In the genomic region with DNA sequence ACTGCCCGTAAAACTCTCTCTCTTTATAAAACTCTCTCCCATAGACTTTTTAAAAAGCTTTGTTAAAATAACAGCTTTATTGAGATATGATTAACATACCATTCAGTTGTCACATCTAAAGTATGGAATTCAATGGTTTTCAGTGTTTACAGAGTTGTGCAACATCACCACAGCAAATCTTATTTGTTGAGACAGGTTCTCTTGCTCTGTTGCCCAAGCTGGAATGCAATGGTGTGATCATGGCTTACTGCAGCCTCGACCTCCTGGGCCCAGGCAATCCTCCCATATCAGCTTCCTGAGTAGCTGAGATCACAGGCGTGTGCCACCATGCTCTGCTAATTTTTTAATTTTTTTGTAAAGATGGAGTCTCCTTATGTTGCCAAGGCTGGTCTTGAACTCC, we compare ENCODE assay signal across 15 cellular contexts. TPM values are rescaled to one million over a fixed set of nuclear protein-coding genes. Genes with fewer than 3 reads are reported as not detected.
DNase-seq lines count a peak whose midpoint lies in the region; ATAC-seq and TF ChIP-seq lines count a peak whose summit lies in the region.
"Had no signal": no experiment of that assay in that cellular context is flagged by ENCODE, and none has a peak within 500 bp of the region (broad histone marks: within the 10 kb centered on the region; RNA-seq: fewer than 3 reads in every experiment).

No MANE protein-coding gene starts in this region.

- H3K9me3 Mint-ChIP-seq in stimulated activated naive B cell treated with anti-CD40 and anti-IgM and Interleukin-4, amounts not matched to agents 10 μg/mL and 1 μg/mL and 100 μg/mL, for 72 hours: no peaks in the 10 kb centered on the region

- 89% methylated on average over 3 of the region's 3 CpGs for WGBS in right cardiac atrium

- no peaks in the 10 kb centered on the region for H3K27me3 ChIP-seq in right cardiac atrium (ENCODE audit: control insufficient read depth, insufficient read depth)
- H3K27me3 ChIP-seq: thyroid gland had no signal

- peak overlapping the region; percentile 39 for H3K27ac Mint-ChIP-seq in stimulated activated naive B cell treated with anti-CD40 and anti-IgM and Interleukin-4, amounts not matched to agents 10 μg/mL and 1 μg/mL and 100 μg/mL, for 72 hours

- no peak overlapping the region for H3K4me3 Mint-ChIP-seq in stimulated activated naive B cell treated with anti-CD40 and anti-IgM and Interleukin-4, amounts not matched to agents 10 μg/mL and 1 μg/mL and 100 μg/mL, for 72 hours

- peaks cover 57 to 87% of the 10 kb centered on the region in 2 donors for H3K4me1 Mint-ChIP-seq in stimulated activated naive B cell treated with anti-CD40 and anti-IgM and Interleukin-4, amounts not matched to agents 10 μg/mL and 1 μg/mL and 100 μg/mL, for 72 hours

- TF ChIP-seq CTCF in choroid plexus epithelial cell (conservative IDR thresholded peaks at IDR 0.05; ENCODE audit: low read depth, low read length): no peak

- no peak overlapping the region for H3K27ac ChIP-seq in right cardiac atrium (ENCODE audit: low read length)

- ATAC-seq in right cardiac atrium (no peak), left lobe of liver (peak; percentile 5), HG03095 (IDR thresholded peaks at IDR 0.05; ENCODE audit: unreplicated experiment) (no peak), GM18907 (IDR thresholded peaks at IDR 0.05; ENCODE audit: unreplicated experiment) (no peak), HG02981 (IDR thresholded peaks at IDR 0.05; ENCODE audit: unreplicated experiment) (no peak)
- no peak for ATAC-seq in stimulated activated naive B cell treated with anti-CD40 and anti-IgM and Interleukin-4, amounts not matched to agents 10 μg/mL and 1 μg/mL and 100 μg/mL, for 72 hours (replicated peaks)

- H3K4me3 ChIP-seq in right cardiac atrium (ENCODE audit: low read length) (no peak overlapping the region), choroid plexus epithelial cell (ENCODE audit: low read depth, low read length) (no peak overlapping the region)
- H3K4me3 ChIP-seq: thyroid gland had no signal

- H3K27me3 Mint-ChIP-seq in stimulated activated naive B cell treated with anti-CD40 and anti-IgM and Interleukin-4, amounts not matched to agents 10 μg/mL and 1 μg/mL and 100 μg/mL, for 72 hours: no peaks in the 10 kb centered on the region

- peaks cover 31% of the 10 kb centered on the region for H3K4me1 ChIP-seq in right cardiac atrium (ENCODE audit: control insufficient read depth, insufficient read depth, low read length)

- H3K36me3 Mint-ChIP-seq in stimulated activated naive B cell treated with anti-CD40 and anti-IgM and Interleukin-4, amounts not matched to agents 10 μg/mL and 1 μg/mL and 100 μg/mL, for 72 hours: peaks cover 12 to 39% of the 10 kb centered on the region in 2 donors

- DNase-seq in cardiac septum (ENCODE audit: low spot score) (peak; percentile 19), right cardiac atrium (no peak), choroid plexus epithelial cell (ENCODE audit: low read depth) (peak; percentile 91), left lobe of liver (ENCODE audit: low spot score) (no peak)
- DNase-seq in stimulated activated naive B cell treated with anti-CD40 and anti-IgM and Interleukin-4, amounts not matched to agents 10 μg/mL and 1 μg/mL and 100 μg/mL, for 72 hours: no peak
- DNase-seq: activated CD4-positive, alpha-beta T cell treated with anti-CD3 and anti-CD28 coated beads for 48 hours; activated T-cell treated with anti-CD3 and anti-CD28 coated beads, Interleukin-2, amount 50 U/mL, for 48 hours; anterior cingulate cortex; effector memory CD4-positive, alpha-beta T cell; NCI-H1930; NCI-H526 treated with DMSO at 0.1 percent for 48 hours; thyroid gland had no signal

- H3K9me3 ChIP-seq in right cardiac atrium (ENCODE audit: control insufficient read depth, low read length): no peaks in the 10 kb centered on the region
- H3K9me3 ChIP-seq: thyroid gland had no signal

- intact Hi-C loops in cardiac septum (cut with DNase I) (no loop called here), right cardiac atrium (cut with DNase I) (no loop called here)

RNA-seq across cellular contexts. Expression of gene TRAK1, which starts 35.9 kb away (rescaled TPM):
- total RNA-seq in cardiac septum (246 TPM), right cardiac atrium (100 to 1,000 TPM; 201 to 249 (median 232) TPM), left lobe of liver (11.2 TPM)
- polyA plus RNA-seq in right cardiac atrium: 91.7 TPM

Comparison
In these comparisons a context has a peak if more than half of its experiments do, and no peak if none do; other contexts are left out.
1. DNase-seq: peak in cardiac septum (single experiment) and choroid plexus epithelial cell (single experiment); none in right cardiac atrium (0 of 3), left lobe of liver (single experiment) and stimulated activated naive B cell treated with anti-CD40 and anti-IgM and Interleukin-4, amounts not matched to agents 10 μg/mL and 1 μg/mL and 100 μg/mL, for 72 hours (single experiment).
2. RNA of gene TRAK1, which starts 35.9 kb away (total RNA-seq): 246 TPM in cardiac septum (single experiment) and 201 to 249 TPM in right cardiac atrium; 11.2 TPM in left lobe of liver (single experiment); every median in the first group is over 10 times any median in the second.